23 cellular contexts compared by ENCODE assay signal in genomic region chr3:145427355-145427754, GRCh38.
"Had no signal": no experiment of that assay in that cellular context is flagged by ENCODE, and none has a peak within 500 bp of the region (broad histone marks: within the 10 kb centered on the region; RNA-seq: fewer than 3 reads in every experiment).

No MANE protein-coding gene starts in this region.

- FAIRE-seq: HTR-8/SVneo, RCC 7860 had no signal

- H3K9me3 ChIP-seq: SJSA1 had no signal

- H3K36me3 ChIP-seq: SJSA1 had no signal

- H3K27ac ChIP-seq: HL-60, SJSA1, SK-N-MC had no signal

- H3K4me1 ChIP-seq: SJSA1 had no signal

- H3K4me3 ChIP-seq: SJSA1, SK-N-MC had no signal

- H3K27me3 ChIP-seq: SJSA1 had no signal

- DNase-seq: KBM-7, NCI-H1092, NCI-H1105 treated with DMSO at 0.1 percent for 48 hours, NCI-H1417 treated with DMSO at 0.1 percent for 48 hours, NCI-H146, NCI-H1694 treated with DMSO at 0.1 percent for 48 hours, NCI-H1930, NCI-H2081, NCI-H2107, NCI-H2227 treated with DMSO at 0.1 percent for 48 hours, NCI-H446, NCI-H510A, NCI-H524 treated with DMSO at 0.1 percent for 48 hours, NCI-H69, NCI-H774, Right ventricle myocardium superior, RPMI8226, SIG-M5 had no signal
